In the genomic region with DNA sequence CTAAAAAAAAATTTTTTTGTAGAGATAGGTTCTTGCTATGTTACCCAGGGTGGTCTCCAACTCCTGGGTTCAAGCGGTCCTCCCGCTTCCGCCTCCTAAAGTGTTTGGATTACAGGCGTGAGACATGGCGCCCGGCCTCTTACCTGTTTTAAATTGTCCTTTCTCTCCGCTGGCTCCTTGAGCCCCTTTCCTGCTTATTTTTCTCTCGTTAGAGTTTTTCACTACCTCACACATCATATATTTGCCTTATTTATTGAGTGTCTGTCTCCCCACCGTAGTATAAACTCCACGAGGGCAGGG, we compare ENCODE assay signal across 8 cellular contexts. TPM values are rescaled to one million over a fixed set of nuclear protein-coding genes. Genes with fewer than 3 reads are reported as not detected.
DNase-seq lines count a peak whose midpoint lies in the region; ATAC-seq and TF ChIP-seq lines count a peak whose summit lies in the region.

No MANE protein-coding gene starts in this region.

- ATAC-seq in IMR-90 (ENCODE audit: low read depth) (no peak), HG03439 (IDR thresholded peaks at IDR 0.05; ENCODE audit: unreplicated experiment) (no peak), HG02571 (IDR thresholded peaks at IDR 0.05; ENCODE audit: unreplicated experiment) (no peak)

- H3K4ac ChIP-seq in IMR-90 (ENCODE audit: low read depth, low read length): no peak overlapping the region

- H3K18ac ChIP-seq in IMR-90 (ENCODE audit: low read depth, low read length): no peak overlapping the region

- H4K91ac ChIP-seq in IMR-90 (ENCODE audit: insufficient read depth, low read depth, low read length): no peak overlapping the region

- no peak overlapping the region for H2BK120ac ChIP-seq in IMR-90 (ENCODE audit: low read depth, low read length)

- no peak overlapping the region for H2AK9ac ChIP-seq in IMR-90 (replicated peaks; ENCODE audit: low read depth, low read length, poor library complexity)

- peaks cover 7% of the 10 kb centered on the region for H3K4me1 ChIP-seq in ACC112 (ENCODE audit: control insufficient read depth, insufficient read depth, low read length, unreplicated experiment)
- H3K4me1 ChIP-seq in IMR-90 (ENCODE audit: control insufficient read depth, insufficient read depth, low read length): peaks cover 3% of the 10 kb centered on the region; the same call in 1 of the 2 replicates
- peaks cover 0 to 21% of the 10 kb centered on the region in 2 donors for H3K4me1 ChIP-seq in muscle layer of duodenum (ENCODE audit: control insufficient read depth in 1 of 2, insufficient read depth in 2 of 2, low read length in 2 of 2)

- no peak overlapping the region; a peak in 1 of 4 replicates for H4K8ac ChIP-seq in IMR-90 (ENCODE audit: low read depth in 2 of 2, low read length in 2 of 2)

- in situ Hi-C loops in IMR-90 (cut with MboI; ENCODE audit: low sequenced_read_pairs): loop anchor here (10.0 to 25.0 kb wide), 2 partner anchors 193 to 445 kb away; partner anchors contain the start of gene ZNF500

- no peak overlapping the region for H2AK5ac ChIP-seq in IMR-90 (ENCODE audit: low read depth, low read length)

- H3K9ac ChIP-seq in IMR-90 (ENCODE audit: low read depth, low read length): no peak overlapping the region

- dilution Hi-C loops in IMR-90 (cut with HindIII; ENCODE audit: low sequenced_read_pairs, unreplicated experiment): no loop called here

- no peak overlapping the region for H2BK15ac ChIP-seq in IMR-90 (ENCODE audit: low read depth, low read length)

- BruUV-seq in IMR-90 (replicated peaks; lab: Mats Ljungman, UMichigan): no TSS peak

- H3K79me1 ChIP-seq in IMR-90 (ENCODE audit: low read depth in 1 of 2, low read length in 2 of 2): no peaks in the 10 kb centered on the region

- WGBS in IMR-90 (ENCODE audit: extremely low coverage in 2 of 2, insufficient read length in 1 of 2), 2 experiments: no CpG with 5 or more reads among the region's 10 CpGs

- H4K20me1 ChIP-seq in IMR-90 (ENCODE audit: insufficient read depth, low read length): peaks cover 6% of the 10 kb centered on the region

- H3K27me3 ChIP-seq in ACC112 (ENCODE audit: insufficient read depth, low read length) (peaks cover 29% of the 10 kb centered on the region), IMR-90 (ENCODE audit: control insufficient read depth, insufficient read depth, low read length) (peaks cover 3% of the 10 kb centered on the region), muscle layer of duodenum (ENCODE audit: low read depth, low read length) (no peaks in the 10 kb centered on the region)

- H3K9me3 ChIP-seq in IMR-90 (ENCODE audit: control insufficient read depth, insufficient read depth, low read length) (no peaks in the 10 kb centered on the region), muscle layer of duodenum (ENCODE audit: control insufficient read depth in 1 of 2, low read length in 2 of 2) (no peaks in the 10 kb centered on the region)

- no peak overlapping the region for H2BK5ac ChIP-seq in IMR-90 (ENCODE audit: low read depth, low read length, poor library complexity, severe bottlenecking)

- H3K27ac ChIP-seq in ACC112 (ENCODE audit: low read depth, low read length) (no peak overlapping the region), IMR-90 (ENCODE audit: insufficient read depth, low read length) (no peak overlapping the region), cingulate gyrus (ENCODE audit: low read depth, low read length) (peak overlapping the region; percentile 65), muscle layer of duodenum (ENCODE audit: low read length) (peak overlapping the region; percentile 29)

- no peak for TF ChIP-seq CTCF in IMR-90 (conservative IDR thresholded peaks at IDR 0.05; ENCODE audit: low read depth, low read length)

- no peak for DNase-seq in IMR-90
- no peak for DNase-seq in HUDEP-2 (lab: John Stamatoyannopoulos, UW; ENCODE audit: unreplicated experiment in 76 of 76)
- DNase-seq in NCI-H2081 treated with DMSO at 0.1 percent for 48 hours (lab: John Stamatoyannopoulos, UW): no peak

- H2BK20ac ChIP-seq in IMR-90 (ENCODE audit: low read depth, low read length): no peak overlapping the region

- no peak overlapping the region for H3K23ac ChIP-seq in IMR-90 (ENCODE audit: low read depth, low read length)

- H3K4me3 ChIP-seq in ACC112 (ENCODE audit: low read depth, low read length) (peak overlapping the region; percentile 72), IMR-90 (ENCODE audit: insufficient read depth, low read depth, low read length) (peak overlapping the region; percentile 48), muscle layer of duodenum (ENCODE audit: low read depth in 1 of 2, low read length in 2 of 2) (peak overlapping the region; percentile 50 to 81)

- CTCF ChIA-PET in IMR-90 (lab: Yijun Ruan, JAX): no interaction called here

- H3K36me3 ChIP-seq in ACC112 (ENCODE audit: insufficient read depth, low read length): no peaks in the 10 kb centered on the region
- no peaks in the 10 kb centered on the region for H3K36me3 ChIP-seq in IMR-90 (ENCODE audit: control insufficient read depth, insufficient read depth, low read length)
- H3K36me3 ChIP-seq in muscle layer of duodenum (ENCODE audit: control insufficient read depth in 1 of 2, insufficient read depth in 2 of 2, low read length in 2 of 2): no peaks in the 10 kb centered on the region

- H4K5ac ChIP-seq in IMR-90 (ENCODE audit: low read depth, low read length): no peak overlapping the region

- TF ChIP-seq POLR2A in IMR-90 (IDR thresholded peaks at IDR 0.05; ENCODE audit: low read depth, low read length): no peak

- intact Hi-C loops in IMR-90 (cut with micrococcal nuclease): loop anchor here (2.0 to 10.0 kb wide), 7 partner anchors 137 to 443 kb away; partner anchors contain the start of genes ANKS3, DNAAF8, EEF2KMT and ROGDI

- H3K14ac ChIP-seq in IMR-90 (replicated peaks; ENCODE audit: low read depth, low read length): no peak overlapping the region

- POLR2A ChIA-PET in IMR-90 (lab: Charles Lee; ENCODE audit: unreplicated experiment): no interaction called here

- H3K9me1 ChIP-seq in IMR-90 (ENCODE audit: insufficient read depth, low read length): peaks cover 4% of the 10 kb centered on the region; the same call in 1 of the 2 replicates

- H2AFZ ChIP-seq in ACC112 (ENCODE audit: low read length, unreplicated experiment) (peak overlapping the region; percentile 65), IMR-90 (replicated peaks; ENCODE audit: low read length, poor library complexity) (peak overlapping the region; percentile 97)

- H3K79me2 ChIP-seq in ACC112 (ENCODE audit: control insufficient read depth, insufficient read depth, low read length, unreplicated experiment): no peaks in the 10 kb centered on the region

- no peak overlapping the region for H3K56ac ChIP-seq in IMR-90 (ENCODE audit: extremely low read depth, insufficient read depth, low read length)

- H3K4me2 ChIP-seq in IMR-90 (ENCODE audit: low read depth, low read length): peak overlapping the region; percentile 79

- no peak for TF ChIP-seq RAD21 in IMR-90 (IDR thresholded peaks at IDR 0.05; ENCODE audit: low read length)

TF ChIP-seq in IMR-90, 13 proteins besides CTCF, POLR2A, EP300 and RAD21:
- no peak for TF ChIP-seq BHLHE40 (IDR thresholded peaks at IDR 0.05; ENCODE audit: low read depth, low read length)
- no peak for TF ChIP-seq MXI1 (IDR thresholded peaks at IDR 0.05; ENCODE audit: borderline replicate concordance, low read depth, low read length)
- TF ChIP-seq NFE2L2 (IDR thresholded peaks at IDR 0.05; ENCODE audit: low read depth, low read length): no peak
- TF ChIP-seq MAZ (IDR thresholded peaks at IDR 0.05; ENCODE audit: borderline replicate concordance, low read depth, low read length): no peak
- TF ChIP-seq, protein P1, sequence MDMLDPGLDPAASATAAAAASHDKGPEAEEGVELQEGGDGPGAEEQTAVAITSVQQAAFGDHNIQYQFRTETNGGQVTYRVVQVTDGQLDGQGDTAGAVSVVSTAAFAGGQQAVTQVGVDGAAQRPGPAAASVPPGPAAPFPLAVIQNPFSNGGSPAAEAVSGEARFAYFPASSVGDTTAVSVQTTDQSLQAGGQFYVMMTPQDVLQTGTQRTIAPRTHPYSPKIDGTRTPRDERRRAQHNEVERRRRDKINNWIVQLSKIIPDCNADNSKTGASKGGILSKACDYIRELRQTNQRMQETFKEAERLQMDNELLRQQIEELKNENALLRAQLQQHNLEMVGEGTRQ (IDR thresholded peaks at IDR 0.05; ENCODE audit: low read depth, low read length): no peak
- no peak for TF ChIP-seq CHD1 (IDR thresholded peaks at IDR 0.05; ENCODE audit: low read depth, low read length)
- TF ChIP-seq RCOR1 (IDR thresholded peaks at IDR 0.05; ENCODE audit: insufficient replicate concordance, low read length): no peak
- no peak for TF ChIP-seq SMC3 (IDR thresholded peaks at IDR 0.05; ENCODE audit: low read depth, low read length)
- TF ChIP-seq CEBPB (IDR thresholded peaks at IDR 0.05; ENCODE audit: low read depth, low read length): no peak
- no peak for TF ChIP-seq RFX5 (IDR thresholded peaks at IDR 0.05; ENCODE audit: low read depth, low read length)
- TF ChIP-seq, protein P2, sequence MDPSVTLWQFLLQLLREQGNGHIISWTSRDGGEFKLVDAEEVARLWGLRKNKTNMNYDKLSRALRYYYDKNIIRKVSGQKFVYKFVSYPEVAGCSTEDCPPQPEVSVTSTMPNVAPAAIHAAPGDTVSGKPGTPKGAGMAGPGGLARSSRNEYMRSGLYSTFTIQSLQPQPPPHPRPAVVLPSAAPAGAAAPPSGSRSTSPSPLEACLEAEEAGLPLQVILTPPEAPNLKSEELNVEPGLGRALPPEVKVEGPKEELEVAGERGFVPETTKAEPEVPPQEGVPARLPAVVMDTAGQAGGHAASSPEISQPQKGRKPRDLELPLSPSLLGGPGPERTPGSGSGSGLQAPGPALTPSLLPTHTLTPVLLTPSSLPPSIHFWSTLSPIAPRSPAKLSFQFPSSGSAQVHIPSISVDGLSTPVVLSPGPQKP (IDR thresholded peaks at IDR 0.05; ENCODE audit: borderline replicate concordance, low read depth, low read length): no peak
- TF ChIP-seq FOS (IDR thresholded peaks at IDR 0.05; ENCODE audit: low read depth, low read length): no peak

RNA-seq across cellular contexts. Expression of gene SEC14L5, which starts 0.8 kb away (rescaled TPM):
- not detected in 2 replicates for total RNA-seq in IMR-90 (2012; rRNA removed)
- polyA plus RNA-seq in IMR-90 (2012; rRNA removed): 0.07 TPM in 1 of 2 replicates, not detected in the other
- polyA plus RNA-seq in IMR-90 (2012; cell fraction: cytosol; rRNA removed): 0.01 and 0.02 TPM in 2 replicates
- 0.01 and 0.03 TPM in 2 replicates for polyA plus RNA-seq in IMR-90 (2012; cell fraction: nucleus; rRNA removed; ENCODE audit: low replicate concordance)

RNA-seq across cellular contexts. Expression of gene PPL, which starts 20.4 kb away (rescaled TPM):
- 0.28 and 0.36 TPM in 2 replicates for total RNA-seq in IMR-90 (2012; rRNA removed)
- 0.19 and 0.34 TPM in 2 replicates for polyA plus RNA-seq in IMR-90 (2012; rRNA removed)
- polyA plus RNA-seq in IMR-90 (2012; cell fraction: cytosol; rRNA removed): 0.10 and 0.38 TPM in 2 replicates
- polyA plus RNA-seq in IMR-90 (2012; cell fraction: nucleus; rRNA removed; ENCODE audit: low replicate concordance): 1.4 and 2.1 TPM in 2 replicates

Comparison
In these comparisons a context has a peak if more than half of its experiments do, and no peak if none do; other contexts are left out.
1. H3K27ac ChIP-seq: peak in cingulate gyrus (single experiment) and muscle layer of duodenum (single experiment); none in ACC112 (single experiment) and IMR-90 (single experiment).
2. Peak in every context shown above with its lines, with median percentiles within 50 percentile points of each other: H3K4me3 ChIP-seq.